4 cellular contexts compared by ENCODE assay signal in genomic region chr11:82009133-82009532, GRCh38.
TF ChIP-seq lines count a peak whose summit lies in the region.

No MANE protein-coding gene starts in this region.

TF ChIP-seq in HepG2, 621 proteins besides CTCF, POLR2A, EP300 and RAD21:
- no peak for TF ChIP-seq IRF2 (CRISPR knock-in tag; IDR thresholded peaks at IDR 0.05)
- no peak for TF ChIP-seq AHR (CRISPR knock-in tag; IDR thresholded peaks at IDR 0.05)
- TF ChIP-seq MAFK (conservative IDR thresholded peaks at IDR 0.05 in 1 of 2, IDR thresholded peaks at IDR 0.05 in 1 of 2; ENCODE audit: low read length in 2 of 2): peak; percentile 60 to 70; a peak in 3 of 4 replicates
- no peak for TF ChIP-seq ZNF530 (CRISPR knock-in tag; IDR thresholded peaks at IDR 0.05; ENCODE audit: low read depth)
- no peak for TF ChIP-seq SRSF4 (IDR thresholded peaks at IDR 0.05; ENCODE audit: low read depth, low read length, poor library complexity, severe bottlenecking)
- no peak for TF ChIP-seq ZNF232 (CRISPR knock-in tag; IDR thresholded peaks at IDR 0.05; ENCODE audit: borderline replicate concordance)
- TF ChIP-seq RNF2 (conservative IDR thresholded peaks at IDR 0.05; ENCODE audit: low read depth): no peak
- no peak for TF ChIP-seq RBFOX2 (IDR thresholded peaks at IDR 0.05; ENCODE audit: low read depth, low read length)
- no peak for TF ChIP-seq MED13 (CRISPR knock-in tag; IDR thresholded peaks at IDR 0.05)
- TF ChIP-seq MAFF (IDR thresholded peaks at IDR 0.05; ENCODE audit: low read depth, low read length): peak; percentile 52
- TF ChIP-seq EHMT2 (IDR thresholded peaks at IDR 0.05; ENCODE audit: borderline replicate concordance, low read depth, low read length): no peak
- no peak for TF ChIP-seq ZKSCAN8 (CRISPR knock-in tag; IDR thresholded peaks at IDR 0.05; ENCODE audit: borderline replicate concordance)
- TF ChIP-seq ZNF432 (CRISPR knock-in tag; IDR thresholded peaks at IDR 0.05; ENCODE audit: borderline replicate concordance): no peak
- no peak for TF ChIP-seq ZNF563 (CRISPR knock-in tag; IDR thresholded peaks at IDR 0.05)

TF ChIP-seq in A549, 52 proteins besides CTCF, POLR2A, EP300 and RAD21:
- no peak for TF ChIP-seq TP53 (CRISPR knock-in tag; IDR thresholded peaks at IDR 0.05)
- peak; percentile 20 for TF ChIP-seq MAFK (IDR thresholded peaks at IDR 0.05; ENCODE audit: partially characterized antibody)

TF ChIP-seq in IMR-90, 13 proteins besides CTCF, POLR2A, EP300 and RAD21:
- TF ChIP-seq CEBPB (IDR thresholded peaks at IDR 0.05; ENCODE audit: low read depth, low read length) (no peak), MAFK (IDR thresholded peaks at IDR 0.05; ENCODE audit: low read depth, low read length) (peak; percentile 78), SMC3 (IDR thresholded peaks at IDR 0.05; ENCODE audit: low read depth, low read length) (no peak)
TF ChIP-seq in IMR-90: peak in this region for 1.

TF ChIP-seq in H1, 55 proteins besides CTCF, POLR2A, EP300 and RAD21:
- TF ChIP-seq MAFK (IDR thresholded peaks at IDR 0.05; ENCODE audit: low read depth, low read length) (peak; percentile 12; the same call in 1 of the 2 replicates), CHD2 (IDR thresholded peaks at IDR 0.05; ENCODE audit: low read length) (no peak)
